2 cellular contexts compared by ENCODE assay signal in genomic region chr6:132817554-132818403, GRCh38.
TF ChIP-seq lines count a peak whose summit lies in the region.

No MANE protein-coding gene starts in this region.

TF ChIP-seq in A549, 52 proteins besides CTCF, POLR2A, EP300 and RAD21:
- TF ChIP-seq NFE2L2 (conservative IDR thresholded peaks at IDR 0.05; ENCODE audit: low read length): no peak
- peak; percentile 78 for TF ChIP-seq POLR2AphosphoS2 (conservative IDR thresholded peaks at IDR 0.05; ENCODE audit: low read length)
- TF ChIP-seq JUN (IDR thresholded peaks at IDR 0.05): peak; percentile 8 to 24; a peak in 1 of 5 replicates
- TF ChIP-seq RARB (CRISPR knock-in tag; IDR thresholded peaks at IDR 0.05): peak; percentile 24; the same call in 1 of the 2 replicates
- TF ChIP-seq CEBPB (IDR thresholded peaks at IDR 0.05): 0 out of 4 replicates have a peak, but pooled peaks of 1 of the 2 experiments have one; percentile 13
- TF ChIP-seq, protein P1, sequence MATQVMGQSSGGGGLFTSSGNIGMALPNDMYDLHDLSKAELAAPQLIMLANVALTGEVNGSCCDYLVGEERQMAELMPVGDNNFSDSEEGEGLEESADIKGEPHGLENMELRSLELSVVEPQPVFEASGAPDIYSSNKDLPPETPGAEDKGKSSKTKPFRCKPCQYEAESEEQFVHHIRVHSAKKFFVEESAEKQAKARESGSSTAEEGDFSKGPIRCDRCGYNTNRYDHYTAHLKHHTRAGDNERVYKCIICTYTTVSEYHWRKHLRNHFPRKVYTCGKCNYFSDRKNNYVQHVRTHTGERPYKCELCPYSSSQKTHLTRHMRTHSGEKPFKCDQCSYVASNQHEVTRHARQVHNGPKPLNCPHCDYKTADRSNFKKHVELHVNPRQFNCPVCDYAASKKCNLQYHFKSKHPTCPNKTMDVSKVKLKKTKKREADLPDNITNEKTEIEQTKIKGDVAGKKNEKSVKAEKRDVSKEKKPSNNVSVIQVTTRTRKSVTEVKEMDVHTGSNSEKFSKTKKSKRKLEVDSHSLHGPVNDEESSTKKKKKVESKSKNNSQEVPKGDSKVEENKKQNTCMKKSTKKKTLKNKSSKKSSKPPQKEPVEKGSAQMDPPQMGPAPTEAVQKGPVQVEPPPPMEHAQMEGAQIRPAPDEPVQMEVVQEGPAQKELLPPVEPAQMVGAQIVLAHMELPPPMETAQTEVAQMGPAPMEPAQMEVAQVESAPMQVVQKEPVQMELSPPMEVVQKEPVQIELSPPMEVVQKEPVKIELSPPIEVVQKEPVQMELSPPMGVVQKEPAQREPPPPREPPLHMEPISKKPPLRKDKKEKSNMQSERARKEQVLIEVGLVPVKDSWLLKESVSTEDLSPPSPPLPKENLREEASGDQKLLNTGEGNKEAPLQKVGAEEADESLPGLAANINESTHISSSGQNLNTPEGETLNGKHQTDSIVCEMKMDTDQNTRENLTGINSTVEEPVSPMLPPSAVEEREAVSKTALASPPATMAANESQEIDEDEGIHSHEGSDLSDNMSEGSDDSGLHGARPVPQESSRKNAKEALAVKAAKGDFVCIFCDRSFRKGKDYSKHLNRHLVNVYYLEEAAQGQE (IDR thresholded peaks at IDR 0.05): no peak
- TF ChIP-seq HOXA7 (CRISPR knock-in tag; IDR thresholded peaks at IDR 0.05): peak; percentile 88
- TF ChIP-seq HOXB5 (CRISPR knock-in tag; IDR thresholded peaks at IDR 0.05): no peak
- TF ChIP-seq BCL3 (IDR thresholded peaks at IDR 0.05): 0 out of 3 replicates have a peak, but pooled peaks have one; percentile 17
TF ChIP-seq in A549: peak in this region for 6.

TF ChIP-seq in H1, 55 proteins besides CTCF, POLR2A, EP300 and RAD21:
- TF ChIP-seq SIX5 (IDR thresholded peaks at IDR 0.05; ENCODE audit: low read depth, low read length) (no peak), CHD7 (IDR thresholded peaks at IDR 0.05; ENCODE audit: insufficient replicate concordance, low read length) (peak; percentile 1), POLR2AphosphoS5 (IDR thresholded peaks at IDR 0.05; ENCODE audit: low read depth, low read length) (peak; percentile 97), ATF2 (IDR thresholded peaks at IDR 0.05; ENCODE audit: low read length) (peak; percentile 30; the same call in 1 of the 2 replicates), SIRT6 (IDR thresholded peaks at IDR 0.05; ENCODE audit: low read length) (peak; percentile 75), CTBP2 (IDR thresholded peaks at IDR 0.05; ENCODE audit: borderline replicate concordance, insufficient read depth, insufficient read length, low read length) (no peak)
